1 cellular context compared by ENCODE assay signal in genomic region chr13:31161583-31162150, GRCh38.
TF ChIP-seq lines count a peak whose summit lies in the region.

Gene HSPH1 (minus strand): TSS chr13:31161904. CDS start chr13:31161582, 322 bp downstream.

TF ChIP-seq in HepG2, 621 proteins besides CTCF, POLR2A, EP300 and RAD21 (continued from another document and continues in another):
- TF ChIP-seq ARID5B (CRISPR knock-in tag; IDR thresholded peaks at IDR 0.05) (peak; percentile 54; the same call in 1 of the 2 replicates), CREB3 (CRISPR knock-in tag; IDR thresholded peaks at IDR 0.05) (no peak), PLSCR1 (CRISPR knock-in tag; IDR thresholded peaks at IDR 0.05; ENCODE audit: borderline replicate concordance) (no peak), ZNF597 (CRISPR knock-in tag; IDR thresholded peaks at IDR 0.05) (no peak), ZNF777 (CRISPR knock-in tag; IDR thresholded peaks at IDR 0.05) (no peak; the same call in 1 of the 2 replicates), TIGD3 (CRISPR knock-in tag; IDR thresholded peaks at IDR 0.05; ENCODE audit: borderline replicate concordance) (no peak), HNF1B (CRISPR knock-in tag; IDR thresholded peaks at IDR 0.05) (peak; percentile 30; the same call in 1 of the 2 replicates), ZNF569 (CRISPR knock-in tag; IDR thresholded peaks at IDR 0.05; ENCODE audit: borderline replicate concordance) (no peak), KLF16 (CRISPR knock-in tag; IDR thresholded peaks at IDR 0.05) (peak in 1 of 2 experiments; percentile 87; a peak in 2 of 4 replicates), SALL2 (CRISPR knock-in tag; IDR thresholded peaks at IDR 0.05) (no peak; the same call in 1 of the 2 replicates), ONECUT2 (CRISPR knock-in tag; IDR thresholded peaks at IDR 0.05) (no peak), SATB2 (CRISPR knock-in tag; IDR thresholded peaks at IDR 0.05) (no peak), NFE2L2 (IDR thresholded peaks at IDR 0.05; ENCODE audit: low read length) (no peak), MNT (IDR thresholded peaks at IDR 0.05) (peak; percentile 83), ARNTL (CRISPR knock-in tag; IDR thresholded peaks at IDR 0.05) (peak; percentile 67; the same call in 1 of the 2 replicates), AGO2 (optimal IDR thresholded peaks at IDR 0.05; ENCODE audit: low read depth, low read length) (peak; percentile 92), KIAA2018 (CRISPR knock-in tag; IDR thresholded peaks at IDR 0.05; ENCODE audit: borderline replicate concordance) (no peak), SP5 (CRISPR knock-in tag; IDR thresholded peaks at IDR 0.05; ENCODE audit: borderline replicate concordance, low read depth) (no peak), ZNF33B (CRISPR knock-in tag; IDR thresholded peaks at IDR 0.05) (peak; percentile 42; the same call in 1 of the 2 replicates), FOXJ3 (CRISPR knock-in tag; IDR thresholded peaks at IDR 0.05; ENCODE audit: borderline replicate concordance) (peak; percentile 24; the same call in 1 of the 2 replicates), ARID3A (IDR thresholded peaks at IDR 0.05; ENCODE audit: low read depth, low read length) (0 out of 2 replicates have a peak, but pooled peaks have one; percentile 4), ZSCAN9 (CRISPR knock-in tag; IDR thresholded peaks at IDR 0.05; ENCODE audit: borderline replicate concordance) (no peak), CBX5 (CRISPR knock-in tag; IDR thresholded peaks at IDR 0.05; ENCODE audit: borderline replicate concordance) (no peak; the same call in 1 of the 2 replicates), NKX3-1 (CRISPR knock-in tag; IDR thresholded peaks at IDR 0.05) (peak; percentile 91), ZNF850 (CRISPR knock-in tag; conservative IDR thresholded peaks at IDR 0.05) (no peak), ISX (CRISPR knock-in tag; conservative IDR thresholded peaks at IDR 0.05) (no peak), KMT2B (CRISPR knock-in tag; IDR thresholded peaks at IDR 0.05) (peak; percentile 67), FOXA1 (IDR thresholded peaks at IDR 0.05) (no peak), FOXA1 (CRISPR knock-in tag; IDR thresholded peaks at IDR 0.05) (no peak), ZBTB7B (CRISPR knock-in tag; IDR thresholded peaks at IDR 0.05) (peak; percentile 58; the same call in 1 of the 2 replicates), GFI1 (CRISPR knock-in tag; IDR thresholded peaks at IDR 0.05; ENCODE audit: borderline replicate concordance) (no peak), TRIM22 (IDR thresholded peaks at IDR 0.05) (no peak), TCF12 (IDR thresholded peaks at IDR 0.05) (no peak), TCF12 (CRISPR knock-in tag; IDR thresholded peaks at IDR 0.05) (no peak)
